10 cellular contexts compared by ENCODE assay signal in the genomic region with DNA sequence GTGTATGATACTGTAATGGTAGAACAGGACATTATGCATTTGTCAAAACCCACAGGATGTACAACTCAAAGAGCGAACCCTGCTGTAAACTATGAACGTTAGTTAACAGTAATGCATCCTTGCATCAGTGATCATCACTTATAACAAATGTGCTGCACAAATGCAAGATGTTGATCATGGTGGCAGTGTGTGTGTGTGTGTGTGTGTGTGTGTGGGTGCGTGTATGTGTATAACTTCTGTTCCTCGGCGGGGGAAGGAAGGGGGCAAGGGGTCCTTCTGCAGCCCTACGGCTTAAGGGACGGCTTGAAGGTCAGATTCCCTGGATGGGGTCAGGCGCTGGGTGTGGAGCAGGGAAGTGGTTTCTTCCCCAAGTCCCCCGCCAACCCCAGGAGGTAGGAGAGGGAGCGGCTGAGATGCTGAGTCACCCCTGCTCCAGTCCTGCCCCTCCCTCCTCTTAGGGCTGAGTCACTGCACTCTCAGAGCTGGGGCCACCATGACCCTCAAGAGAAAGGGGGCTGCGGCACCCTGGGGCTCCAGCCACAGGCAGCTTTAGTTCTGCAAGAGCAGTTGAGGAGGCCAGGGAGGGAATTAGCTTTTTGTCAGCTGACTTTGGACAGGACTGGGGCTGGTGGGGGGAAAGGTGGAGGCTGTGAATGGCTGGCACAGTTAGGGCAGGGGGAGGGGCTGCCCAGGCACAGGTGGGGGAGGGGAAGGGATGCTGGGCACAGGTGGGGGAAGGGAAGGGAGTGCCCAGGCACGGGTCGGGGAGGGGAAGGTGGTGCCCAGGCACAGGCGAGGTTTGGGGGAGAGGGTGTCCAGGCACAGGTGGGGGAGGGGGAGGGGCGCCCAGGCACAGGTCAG. TPM values are rescaled to one million over a fixed set of nuclear protein-coding genes. Genes with fewer than 3 reads are reported as not detected.
A peak's percentile ranks its signal among the peaks of the same experiment; 100 is the strongest.
DNase-seq lines count a peak whose midpoint lies in the region; ATAC-seq, FAIRE-seq and TF ChIP-seq lines count a peak whose summit lies in the region.
"Had no signal": no experiment of that assay in that cellular context is flagged by ENCODE, and none has a peak within 500 bp of the region (broad histone marks: within the 10 kb centered on the region; RNA-seq: fewer than 3 reads in every experiment).

No MANE protein-coding gene starts in this region.

- no peak for TF ChIP-seq POLR2A in GM12891 (IDR thresholded peaks at IDR 0.05; ENCODE audit: low read depth, low read length)

- no peaks in the 10 kb centered on the region for H3K36me3 ChIP-seq in OCI-LY3 (replicated peaks; ENCODE audit: low read depth, low read length)
- H3K36me3 ChIP-seq: tibial nerve had no signal

- peaks cover 27% of the 10 kb centered on the region for H3K4me1 Mint-ChIP-seq in activated T-helper 1 cell treated with anti-CD3 and anti-CD28 coated beads, Interleukin-12 subunit alpha, Interleukin-12 subunit beta, Interleukin-2, Interleukin-4 antibody, amounts not matched to agents 30 ng/mL and 10 ng/mL and 1 ng/mL, durations not matched to agents 14 hours and 24 hours and 36 hours (ENCODE audit: low read depth)

- intact Hi-C loops in activated T-helper 1 cell treated with anti-CD3 and anti-CD28 coated beads, Interleukin-12 subunit alpha, Interleukin-12 subunit beta, Interleukin-2, Interleukin-4 antibody, amounts not matched to agents 30 ng/mL and 10 ng/mL and 1 ng/mL, durations not matched to agents 14 hours and 24 hours and 36 hours (cut with micrococcal nuclease): loop anchor here (1.0 to 5.0 kb wide), 2 partner anchors 8 to 70 kb away; no protein-coding TSS in a partner anchor

- peaks cover 4% of the 10 kb centered on the region for H3K27me3 Mint-ChIP-seq in activated T-helper 1 cell treated with anti-CD3 and anti-CD28 coated beads, Interleukin-12 subunit alpha, Interleukin-12 subunit beta, Interleukin-2, Interleukin-4 antibody, amounts not matched to agents 30 ng/mL and 10 ng/mL and 1 ng/mL, durations not matched to agents 14 hours and 24 hours and 36 hours (ENCODE audit: insufficient read depth)

- ATAC-seq in GM21619 (IDR thresholded peaks at IDR 0.05; ENCODE audit: unreplicated experiment) (no peak), HG03139 (IDR thresholded peaks at IDR 0.05; ENCODE audit: unreplicated experiment) (no peak)

- no peak overlapping the region for H3K27ac ChIP-seq in OCI-LY3 (ENCODE audit: low read length)

- no peak overlapping the region for H3K9ac ChIP-seq in OCI-LY3 (ENCODE audit: low read length)

- H2AFZ ChIP-seq in OCI-LY3 (ENCODE audit: low read depth, low read length): no peak overlapping the region

- no peaks in the 10 kb centered on the region for H4K20me1 ChIP-seq in OCI-LY3 (ENCODE audit: insufficient read depth, low read length)

- H3K79me2 ChIP-seq in OCI-LY3 (ENCODE audit: low read length): no peaks in the 10 kb centered on the region

- H3K4me3 ChIP-seq in OCI-LY3 (ENCODE audit: low read length) (no peak overlapping the region; the same call in 1 of the 2 replicates), foreskin fibroblast (ENCODE audit: low read depth in 1 of 2, low read length in 2 of 2) (no peak overlapping the region), retinal pigment epithelial cell (ENCODE audit: low read length) (no peak overlapping the region)
- H3K4me3 ChIP-seq: tibial nerve had no signal

- H3K4me3 Mint-ChIP-seq in activated T-helper 1 cell treated with anti-CD3 and anti-CD28 coated beads, Interleukin-12 subunit alpha, Interleukin-12 subunit beta, Interleukin-2, Interleukin-4 antibody, amounts not matched to agents 30 ng/mL and 10 ng/mL and 1 ng/mL, durations not matched to agents 14 hours and 24 hours and 36 hours: peak overlapping the region; percentile 71

- DNase-seq in GM12891 (ENCODE audit: insufficient read length, low spot score) (peak; percentile 46), foreskin fibroblast (peak; percentile 93 to 96), retinal pigment epithelial cell (ENCODE audit: low read depth) (peak; percentile 90), NCI-H1048 (lab: John Stamatoyannopoulos, UW) (no peak)
- DNase-seq in activated T-helper 1 cell treated with anti-CD3 and anti-CD28 coated beads, Interleukin-12 subunit alpha, Interleukin-12 subunit beta, Interleukin-2, Interleukin-4 antibody, amounts not matched to agents 30 ng/mL and 10 ng/mL and 1 ng/mL, durations not matched to agents 14 hours and 24 hours and 36 hours (ENCODE audit: low spot score): peak; percentile 51

- H3K27ac Mint-ChIP-seq in activated T-helper 1 cell treated with anti-CD3 and anti-CD28 coated beads, Interleukin-12 subunit alpha, Interleukin-12 subunit beta, Interleukin-2, Interleukin-4 antibody, amounts not matched to agents 30 ng/mL and 10 ng/mL and 1 ng/mL, durations not matched to agents 14 hours and 24 hours and 36 hours: peak overlapping the region; percentile 85

- TF ChIP-seq CTCF in OCI-LY3 (IDR thresholded peaks at IDR 0.05; ENCODE audit: low read depth, low read length) (no peak), foreskin fibroblast (IDR thresholded peaks at IDR 0.05; ENCODE audit: low read depth, low read length) (no peak), retinal pigment epithelial cell (conservative IDR thresholded peaks at IDR 0.05; ENCODE audit: low read depth, low read length) (no peak)

- peak overlapping the region; percentile 45 for H3K4me2 ChIP-seq in OCI-LY3 (ENCODE audit: low read length)

- H3K4me1 ChIP-seq in OCI-LY3 (ENCODE audit: low read length): peaks cover 17% of the 10 kb centered on the region

- peaks cover 18% of the 10 kb centered on the region; the same call in 1 of the 2 replicates for H3K27me3 ChIP-seq in OCI-LY3 (ENCODE audit: low read depth, low read length)
- H3K27me3 ChIP-seq: tibial nerve had no signal

- H3K36me3 Mint-ChIP-seq in activated T-helper 1 cell treated with anti-CD3 and anti-CD28 coated beads, Interleukin-12 subunit alpha, Interleukin-12 subunit beta, Interleukin-2, Interleukin-4 antibody, amounts not matched to agents 30 ng/mL and 10 ng/mL and 1 ng/mL, durations not matched to agents 14 hours and 24 hours and 36 hours (ENCODE audit: low read depth): no peaks in the 10 kb centered on the region

- peak; percentile 88 for FAIRE-seq in GM12891 (lab: Jason Lieb, UNC)
- FAIRE-seq: TTC549 had no signal

- H3K9me3 ChIP-seq in OCI-LY3 (ENCODE audit: insufficient read depth, low read length): no peaks in the 10 kb centered on the region

- H3K9me3 Mint-ChIP-seq in activated T-helper 1 cell treated with anti-CD3 and anti-CD28 coated beads, Interleukin-12 subunit alpha, Interleukin-12 subunit beta, Interleukin-2, Interleukin-4 antibody, amounts not matched to agents 30 ng/mL and 10 ng/mL and 1 ng/mL, durations not matched to agents 14 hours and 24 hours and 36 hours: no peaks in the 10 kb centered on the region

TF ChIP-seq in GM12891, 5 proteins besides CTCF, POLR2A, EP300 and RAD21:
- no peak for TF ChIP-seq POU2F2 (IDR thresholded peaks at IDR 0.05; ENCODE audit: low read depth, low read length)
- TF ChIP-seq SPI1 (IDR thresholded peaks at IDR 0.05; ENCODE audit: low read depth, low read length): no peak
- TF ChIP-seq PAX5 (IDR thresholded peaks at IDR 0.05; ENCODE audit: insufficient read depth, low read length, severe bottlenecking): no peak
- no peak for TF ChIP-seq POLR2AphosphoS5 (IDR thresholded peaks at IDR 0.05; ENCODE audit: low read depth, low read length)
- TF ChIP-seq TAF1 (IDR thresholded peaks at IDR 0.05; ENCODE audit: low read depth, low read length): no peak
TF ChIP-seq in GM12891: peak in this region for 0.

RNA-seq across cellular contexts. Expression of a gene that starts 8.8 kb away (rescaled TPM):
- polyA plus RNA-seq in GM12891 (2012; ENCODE audit: low read depth, missing spikeins): 24.3 TPM
- 84.2 and 92.1 TPM in 2 replicates for total RNA-seq in activated T-helper 1 cell treated with anti-CD3 and anti-CD28 coated beads, Interleukin-12 subunit alpha, Interleukin-12 subunit beta, Interleukin-2, Interleukin-4 antibody, amounts not matched to agents 30 ng/mL and 10 ng/mL and 1 ng/mL, durations not matched to agents 14 hours and 24 hours and 36 hours

RNA-seq across cellular contexts. Expression of a gene that starts 22.1 kb away (rescaled TPM):
- polyA plus RNA-seq in GM12891 (2012; ENCODE audit: low read depth, missing spikeins): 0.18 TPM
- 0.32 and 0.52 TPM in 2 replicates for total RNA-seq in activated T-helper 1 cell treated with anti-CD3 and anti-CD28 coated beads, Interleukin-12 subunit alpha, Interleukin-12 subunit beta, Interleukin-2, Interleukin-4 antibody, amounts not matched to agents 30 ng/mL and 10 ng/mL and 1 ng/mL, durations not matched to agents 14 hours and 24 hours and 36 hours
